Comparison of ENCODE assay signal across 9 cellular contexts in genomic region chr4:13627606-13628301, GRCh38. TPM values are rescaled to one million over a fixed set of nuclear protein-coding genes. Genes with fewer than 3 reads are reported as not detected.
A peak's percentile ranks its signal among the peaks of the same experiment; 100 is the strongest.
DNase-seq lines count a peak whose midpoint lies in the region; ATAC-seq, FAIRE-seq and TF ChIP-seq lines count a peak whose summit lies in the region.
"Had no signal": no experiment of that assay in that cellular context is flagged by ENCODE, and none has a peak within 500 bp of the region (broad histone marks: within the 10 kb centered on the region; RNA-seq: fewer than 3 reads in every experiment).

Gene BOD1L1, minus strand, starts transcription at chr4:13627725. Its CDS starts 138 bp downstream, at chr4:13627587.

- CTCF ChIA-PET in AG04450 (lab: Charles Lee), result interaction anchor here (0.6 to 2.0 kb wide), 5 partner anchors 10 to 1372 kb away, joined by 3 to 12 read pairs (median 4); no protein-coding TSS in a partner anchor

- no peak for FAIRE-seq in bronchial epithelial cell (lab: Jason Lieb, UNC)
- FAIRE-seq: colon had no signal

- ATAC-seq in GM18868 (IDR thresholded peaks at IDR 0.05; ENCODE audit: unreplicated experiment), result peak; percentile 91
- ATAC-seq in HG03108 (IDR thresholded peaks at IDR 0.05; ENCODE audit: unreplicated experiment), result peak; percentile 94

- TF ChIP-seq CTCF in AG04450 (IDR thresholded peaks at IDR 0.05; ENCODE audit: low read depth, low read length), result peak; percentile 63
- peak; percentile 31; the same call in 1 of the 2 replicates for TF ChIP-seq CTCF in WI38 (IDR thresholded peaks at IDR 0.05; ENCODE audit: low read depth, low read length)
- TF ChIP-seq CTCF in bronchial epithelial cell (IDR thresholded peaks at IDR 0.05; ENCODE audit: insufficient read depth, low read length, severe bottlenecking), result peak; percentile 82

- POLR2A ChIA-PET in AG04450 (lab: Yijun Ruan, JAX), result interaction anchor here (1.3 to 1.6 kb wide), 2 partner anchors 10 to 26 kb away, joined by 4 read pairs; no protein-coding TSS in a partner anchor

- H3K4me3 ChIP-seq in AG04450 (ENCODE audit: low read depth, low read length) (peak within 1 kb of the TSS; percentile 99), WI38 (ENCODE audit: low read depth, low read length) (peak within 1 kb of the TSS; percentile 99), bronchial epithelial cell (ENCODE audit: low read depth, low read length) (peak within 1 kb of the TSS; percentile 88)

- DNase-seq in AG04450 (ENCODE audit: low read depth, low spot score) (peak; percentile 63), NCI-H2171 treated with DMSO at 0.1 percent for 48 hours (lab: John Stamatoyannopoulos, UW) (peak; percentile 79), bronchial epithelial cell (ENCODE audit: low read depth) (peak; percentile 81), iris pigment epithelial cell (ENCODE audit: low read depth) (peak; percentile 87)
- peak; percentile 66 to 74 for DNase-seq in stimulated activated CD4-positive, alpha-beta T cell treated with anti-CD3 and anti-CD28 coated beads, Interleukin-12 subunit alpha, Interleukin-12 subunit beta, amount 100 ng/mL, for 24 hours (ENCODE audit: low read depth in 2 of 2)

- no peaks in the 10 kb centered on the region for H3K9me3 ChIP-seq in AG04450 (ENCODE audit: control insufficient read depth, insufficient read depth, low read length)

- H3K36me3 ChIP-seq in bronchial epithelial cell (ENCODE audit: control insufficient read depth, insufficient read depth, low read length), result no peaks in the 10 kb centered on the region

- H3K27me3 ChIP-seq in AG04450 (ENCODE audit: control insufficient read depth, insufficient read depth, low read length) (no peaks in the 10 kb centered on the region), bronchial epithelial cell (ENCODE audit: control insufficient read depth, insufficient read depth, low read length) (no peaks in the 10 kb centered on the region)

- H3K27ac ChIP-seq in AG04450 (ENCODE audit: low read depth, low read length), result peak within 1 kb of the TSS; percentile 78

RNA-seq across cellular contexts. Expression of gene BOD1L1, which starts in this region (rescaled TPM):
- 17.9 and 23.1 TPM in 2 replicates for polyA plus RNA-seq in AG04450 (2011; rRNA removed)
- polyA minus RNA-seq in AG04450 (2011; rRNA and poly(A)+ RNA removed), result 25.3 and 38.5 TPM in 2 replicates
- total RNA-seq in bronchial epithelial cell, result 18.4 and 29.1 TPM in 2 replicates

Comparison
In these comparisons a context has a peak if more than half of its experiments do, and no peak if none do; other contexts are left out.
1. Peak in every context shown above with its lines: DNase-seq, ATAC-seq, H3K4me3 ChIP-seq and H3K27ac ChIP-seq.
2. CTCF ChIP-seq: peak in every context shown above with its lines; median percentile 82 in bronchial epithelial cell; 63 in AG04450; 31 in WI38.